In the genomic region with DNA sequence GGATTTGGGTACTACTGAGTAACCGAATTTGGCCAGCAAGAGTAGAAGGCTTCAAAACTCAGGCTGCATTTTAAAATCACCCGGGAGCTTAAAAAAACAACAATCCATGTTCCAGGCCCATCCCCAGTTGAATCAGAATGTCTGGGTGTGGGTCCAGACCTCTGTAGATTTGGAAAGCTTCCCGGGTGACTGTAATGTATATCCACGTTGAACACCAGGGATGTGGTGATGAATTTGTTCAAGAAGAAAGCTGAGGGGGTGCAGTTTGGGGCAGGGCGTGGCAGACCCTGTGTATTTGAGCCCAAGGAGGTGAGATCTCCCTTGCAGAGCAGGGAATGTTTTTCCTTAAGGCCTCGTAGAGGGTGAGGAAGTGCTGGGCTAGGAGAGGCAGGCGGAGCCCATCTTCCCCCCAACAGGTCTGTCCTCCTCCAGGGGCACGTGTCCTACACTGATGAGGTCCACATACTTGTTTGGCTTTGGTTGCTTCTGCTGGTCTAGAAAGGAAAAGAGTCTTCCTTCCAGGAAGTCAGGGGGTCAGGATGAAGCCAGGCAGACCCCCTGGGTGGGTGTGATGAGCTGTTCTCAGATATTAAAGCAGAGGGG, we compare ENCODE assay signal across 12 cellular contexts. TPM values are rescaled to one million over a fixed set of nuclear protein-coding genes. Genes with fewer than 3 reads are reported as not detected.
A peak's percentile ranks its signal among the peaks of the same experiment; 100 is the strongest.
DNase-seq lines count a peak whose midpoint lies in the region; ATAC-seq and TF ChIP-seq lines count a peak whose summit lies in the region.
"Had no signal": no experiment of that assay in that cellular context is flagged by ENCODE, and none has a peak within 500 bp of the region (broad histone marks: within the 10 kb centered on the region; RNA-seq: fewer than 3 reads in every experiment).

No MANE protein-coding gene starts in this region.

- DNase-seq in AG04449 (ENCODE audit: low read depth, low spot score), result no peak
- DNase-seq in LHCN-M2 (ENCODE audit: low read depth), result peak; percentile 83
- peak; percentile 70 to 96 for DNase-seq in cardiac fibroblast (ENCODE audit: low read depth in 2 of 2)
- DNase-seq in lower lobe of right lung, result peak; percentile 12
- DNase-seq in H7, result no peak
- DNase-seq: activated CD4-positive, alpha-beta T cell treated with anti-CD3 and anti-CD28 coated beads, Interleukin-2, amount 10 ng/mL, durations not matched to agents 7 days and 5 days; activated gamma-delta T cell; BE2C; hippocampal formation had no signal

- ATAC-seq in lower lobe of right lung (no peak), HG03159 (IDR thresholded peaks at IDR 0.05; ENCODE audit: unreplicated experiment) (no peak), GM19023 (IDR thresholded peaks at IDR 0.05; ENCODE audit: unreplicated experiment) (no peak), GM19328 (IDR thresholded peaks at IDR 0.05; ENCODE audit: unreplicated experiment) (no peak)

- H3K27me3 ChIP-seq in lower lobe of right lung (ENCODE audit: low read depth), result no peaks in the 10 kb centered on the region
- H3K27me3 ChIP-seq in H7 (ENCODE audit: control insufficient read depth, insufficient read depth, low read length), result peaks cover 5% of the 10 kb centered on the region; the same call in 1 of the 2 replicates
- H3K27me3 ChIP-seq: BE2C had no signal

- CTCF ChIA-PET in AG04449 (lab: Yijun Ruan, JAX), result interaction anchor here (0.9 to 6.1 kb wide), 7 partner anchors 11 to 412 kb away, joined by 3 to 38 read pairs (median 5); no protein-coding TSS in a partner anchor

- H3K4me3 ChIP-seq in AG04449 (ENCODE audit: low read depth, low read length) (peak overlapping the region; percentile 2), cardiac fibroblast (replicated peaks in 1 of 2; ENCODE audit: low read depth in 2 of 2, low read length in 2 of 2) (no peak overlapping the region), lower lobe of right lung (no peak overlapping the region), H7 (ENCODE audit: insufficient read depth, low read depth, low read length) (no peak overlapping the region)

- H3K9me3 ChIP-seq in lower lobe of right lung, result no peaks in the 10 kb centered on the region
- H3K9me3 ChIP-seq: BE2C had no signal

- no peak for TF ChIP-seq CTCF in AG04449 (IDR thresholded peaks at IDR 0.05; ENCODE audit: insufficient read depth, low read length, missing control alignments)
- no peak for TF ChIP-seq CTCF in cardiac fibroblast (IDR thresholded peaks at IDR 0.05; ENCODE audit: low read depth, low read length)
- no peak for TF ChIP-seq CTCF in lower lobe of right lung (IDR thresholded peaks at IDR 0.05)

- H3K36me3 ChIP-seq in lower lobe of right lung (no peaks in the 10 kb centered on the region), H7 (replicated peaks; ENCODE audit: control insufficient read depth, insufficient read depth, low read length) (no peaks in the 10 kb centered on the region)
- H3K36me3 ChIP-seq: BE2C had no signal

- POLR2A ChIA-PET in AG04449 (lab: Yijun Ruan, JAX), result interaction anchor here (0.6 to 1.9 kb wide), 4 partner anchors 17 to 303 kb away, joined by 3 to 13 read pairs (median 4); no protein-coding TSS in a partner anchor

- H3K4me1 ChIP-seq in lower lobe of right lung, result peaks cover 46% of the 10 kb centered on the region

- no peak overlapping the region for H3K27ac ChIP-seq in lower lobe of right lung

- intact Hi-C loops in lower lobe of right lung (cut with DNase I), result no loop called here

RNA-seq across cellular contexts. Expression of gene SH3BP4, which starts 5.8 kb away (rescaled TPM):
- total RNA-seq in LHCN-M2 (2014; rRNA removed) (49.6 and 53.3 TPM in 2 replicates), lower lobe of right lung (36.8 TPM)
- polyA plus RNA-seq in LHCN-M2 (2012), result 78.5 TPM
- 45.8 and 61.4 TPM in 2 replicates for total RNA-seq in H7 (2014; rRNA removed; shearing (Covaris generic))
- total RNA-seq: activated CD4-positive, alpha-beta T cell treated with anti-CD3 and anti-CD28 coated beads, Interleukin-2, amount 10 ng/mL, durations not matched to agents 7 days and 5 days had no signal

Comparison
In these comparisons a context has a peak if more than half of its experiments do, and no peak if none do; other contexts are left out.
1. DNase-seq: peak in LHCN-M2 (single experiment), cardiac fibroblast (2 of 2) and lower lobe of right lung (single experiment); none in AG04449 (single experiment) and H7 (single experiment).